ENCODE assay signal across 10 cellular contexts in the genomic region with DNA sequence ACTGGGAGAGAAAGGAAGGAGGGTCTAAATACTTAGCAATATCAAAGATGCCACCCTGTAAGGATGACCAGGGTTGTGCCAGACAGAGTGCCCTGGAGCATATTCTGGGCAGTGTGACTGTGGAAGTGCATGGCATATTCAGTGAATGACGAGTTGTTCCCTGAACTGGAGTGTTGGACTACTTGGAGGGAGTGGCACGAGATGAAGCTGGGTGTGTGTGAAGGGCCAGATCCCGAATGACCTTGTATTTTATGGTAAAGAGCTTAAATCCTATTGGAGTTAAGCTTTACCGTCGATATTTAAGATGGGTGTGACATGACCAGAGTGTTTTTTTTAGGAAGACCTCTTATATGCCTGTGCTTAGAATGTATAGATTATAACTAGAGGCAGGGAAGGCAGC. TPM values are rescaled to one million over a fixed set of nuclear protein-coding genes. Genes with fewer than 3 reads are reported as not detected.
A peak's percentile ranks its signal among the peaks of the same experiment; 100 is the strongest.
DNase-seq lines count a peak whose midpoint lies in the region; ATAC-seq, FAIRE-seq and TF ChIP-seq lines count a peak whose summit lies in the region.
"Had no signal": no experiment of that assay in that cellular context is flagged by ENCODE, and none has a peak within 500 bp of the region (broad histone marks: within the 10 kb centered on the region; RNA-seq: fewer than 3 reads in every experiment).

No MANE protein-coding gene starts in this region.

- H3K9ac ChIP-seq in astrocyte (ENCODE audit: low read length), result no peak overlapping the region

- FAIRE-seq in astrocyte (lab: Jason Lieb, UNC), result no peak

- H3K27ac Mint-ChIP-seq in stimulated activated naive CD8-positive, alpha-beta T cell treated with anti-CD3 and anti-CD28 coated beads, Interleukin-15, Interleukin-2, amounts not matched to agents 100 ng/mL and 50 ng/mL, for 24 hours, result peak overlapping the region; percentile 57
- H3K27ac Mint-ChIP-seq in astrocyte (ENCODE audit: unreplicated experiment), result peak overlapping the region; percentile 91

- no peak for ATAC-seq in stimulated activated naive CD8-positive, alpha-beta T cell treated with anti-CD3 and anti-CD28 coated beads, Interleukin-15, Interleukin-2, amounts not matched to agents 100 U/mL and 50 U/mL, for 24 hours
- ATAC-seq in activated CD4-positive, CD25-positive, alpha-beta regulatory T cell treated with anti-CD3 and anti-CD28 coated beads, Interleukin-2, amount 50 U/mL, for 24 hours, result no peak

- H3K79me2 ChIP-seq in astrocyte (ENCODE audit: insufficient read depth, low read length), result no peaks in the 10 kb centered on the region

- H3K4me1 Mint-ChIP-seq in stimulated activated naive CD8-positive, alpha-beta T cell treated with anti-CD3 and anti-CD28 coated beads, Interleukin-15, Interleukin-2, amounts not matched to agents 100 ng/mL and 50 ng/mL, for 24 hours (ENCODE audit: low read depth), result peaks cover 81% of the 10 kb centered on the region
- peaks cover 21% of the 10 kb centered on the region for H3K4me1 Mint-ChIP-seq in astrocyte (ENCODE audit: low read depth, unreplicated experiment)

- H3K36me3 ChIP-seq in astrocyte (ENCODE audit: insufficient read depth, low read length), result no peaks in the 10 kb centered on the region
- H3K36me3 ChIP-seq: stomach had no signal

- H2AFZ ChIP-seq in astrocyte (ENCODE audit: low read depth, low read length), result no peak overlapping the region

- H3K4me2 ChIP-seq in astrocyte (ENCODE audit: low read length), result no peak overlapping the region

- H3K4me1 ChIP-seq in astrocyte (ENCODE audit: insufficient read depth, low read length), result peaks cover 7% of the 10 kb centered on the region

- CTCF ChIA-PET in HEK293T (lab: Yijun Ruan, JAX), result no interaction called here

- no peak overlapping the region for H3K27ac ChIP-seq in astrocyte (ENCODE audit: low read depth, low read length)

- H3K27me3 Mint-ChIP-seq in stimulated activated naive CD8-positive, alpha-beta T cell treated with anti-CD3 and anti-CD28 coated beads, Interleukin-15, Interleukin-2, amounts not matched to agents 100 ng/mL and 50 ng/mL, for 24 hours, result no peaks in the 10 kb centered on the region
- H3K27me3 Mint-ChIP-seq in astrocyte (ENCODE audit: low read depth, unreplicated experiment), result no peaks in the 10 kb centered on the region

- DNase-seq in stimulated activated naive CD8-positive, alpha-beta T cell treated with anti-CD3 and anti-CD28 coated beads, Interleukin-15, Interleukin-2, amounts not matched to agents 100 U/mL and 50 U/mL, for 24 hours, result no peak
- no peak for DNase-seq in astrocyte (ENCODE audit: low read depth)
- DNase-seq in myocyte (ENCODE audit: low read depth), result peak; percentile 52
- no peak for DNase-seq in KBM-7
- DNase-seq in HEK293T (ENCODE audit: extremely low spot score), result no peak
- no peak for DNase-seq in stimulated activated CD4-positive, alpha-beta T cell treated with anti-CD3 and anti-CD28 coated beads, Interleukin-4, amount 100 ng/mL, for 1 hour
- DNase-seq: SIG-M5, stomach had no signal

- in situ Hi-C loops in KBM-7 (cut with MboI; ENCODE audit: low pct_unique_long_range_greater_than_20kb, low sequenced_read_pairs), result no loop called here

- H3K4me3 Mint-ChIP-seq in stimulated activated naive CD8-positive, alpha-beta T cell treated with anti-CD3 and anti-CD28 coated beads, Interleukin-15, Interleukin-2, amounts not matched to agents 100 ng/mL and 50 ng/mL, for 24 hours, result no peak overlapping the region
- no peak overlapping the region for H3K4me3 Mint-ChIP-seq in astrocyte (ENCODE audit: unreplicated experiment)

- no peak overlapping the region for H3K4me3 ChIP-seq in astrocyte (ENCODE audit: insufficient read depth, low read depth, low read length)
- H3K4me3 ChIP-seq: stomach had no signal

- no peak for TF ChIP-seq CTCF in astrocyte (IDR thresholded peaks at IDR 0.05; ENCODE audit: insufficient read depth, low read depth, low read length)

- POLR2A ChIA-PET in HEK293T (lab: Yijun Ruan, JAX), result no interaction called here

- peaks cover 39% of the 10 kb centered on the region for H4K20me1 ChIP-seq in astrocyte (ENCODE audit: insufficient read depth, low read length)

- no peaks in the 10 kb centered on the region for H3K9me3 Mint-ChIP-seq in stimulated activated naive CD8-positive, alpha-beta T cell treated with anti-CD3 and anti-CD28 coated beads, Interleukin-15, Interleukin-2, amounts not matched to agents 100 ng/mL and 50 ng/mL, for 24 hours
- H3K9me3 Mint-ChIP-seq in astrocyte (ENCODE audit: unreplicated experiment), result no peaks in the 10 kb centered on the region

- H3K27me3 ChIP-seq in astrocyte (ENCODE audit: insufficient read depth, low read length), result no peaks in the 10 kb centered on the region
- H3K27me3 ChIP-seq: stomach had no signal

- H3K9me3 ChIP-seq in astrocyte (ENCODE audit: insufficient read depth, low read depth, low read length), result no peaks in the 10 kb centered on the region
- H3K9me3 ChIP-seq: stomach had no signal

- H3K36me3 Mint-ChIP-seq in stimulated activated naive CD8-positive, alpha-beta T cell treated with anti-CD3 and anti-CD28 coated beads, Interleukin-15, Interleukin-2, amounts not matched to agents 100 ng/mL and 50 ng/mL, for 24 hours (ENCODE audit: low read depth), result no peaks in the 10 kb centered on the region
- no peaks in the 10 kb centered on the region for H3K36me3 Mint-ChIP-seq in astrocyte (ENCODE audit: low read depth, unreplicated experiment)

TF ChIP-seq in HEK293T, 16 proteins besides CTCF, POLR2A, EP300 and RAD21:
- TF ChIP-seq FOXM1 (IDR thresholded peaks at IDR 0.05; ENCODE audit: borderline replicate concordance) (no peak), ELF4 (IDR thresholded peaks at IDR 0.05) (no peak), ZNF384 (IDR thresholded peaks at IDR 0.05) (no peak), BHLHE40 (IDR thresholded peaks at IDR 0.05; ENCODE audit: borderline replicate concordance) (no peak), L3MBTL2 (conservative IDR thresholded peaks at IDR 0.05) (no peak), LEF1 (IDR thresholded peaks at IDR 0.05; ENCODE audit: borderline replicate concordance) (no peak), FOXA1 (IDR thresholded peaks at IDR 0.05) (no peak), HDGF (IDR thresholded peaks at IDR 0.05; ENCODE audit: borderline replicate concordance) (no peak), TARDBP (IDR thresholded peaks at IDR 0.05) (no peak)

RNA-seq across cellular contexts. Expression of a gene that starts 48.8 kb away (rescaled TPM):
- total RNA-seq in astrocyte, result 42.9 and 49.3 TPM in 2 replicates
- 36.3 and 46.4 TPM in 2 replicates for total RNA-seq in myocyte
- 50.1 TPM for polyA plus RNA-seq in myocyte (2012)
